19 cellular contexts compared by ENCODE assay signal in the genomic region with DNA sequence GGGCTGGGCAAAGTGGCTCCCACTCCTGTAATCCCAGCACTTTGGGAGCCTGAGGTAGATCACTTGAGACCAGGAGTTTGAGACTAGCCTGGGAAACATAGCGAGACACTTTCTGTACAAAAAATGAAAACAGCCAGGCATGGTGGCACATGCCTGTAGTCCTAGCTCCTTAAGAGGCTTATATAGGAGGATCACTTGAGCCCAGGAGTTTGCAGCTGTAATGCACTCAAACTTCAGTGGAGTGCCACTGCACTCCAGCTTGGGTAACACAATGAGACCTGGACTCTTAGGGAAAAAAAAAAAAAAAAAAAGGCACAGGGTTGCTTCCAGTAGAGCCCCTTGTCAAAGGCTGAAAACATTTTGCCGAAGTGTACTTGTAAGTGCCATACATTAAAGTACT.
"Had no signal": no experiment of that assay in that cellular context is flagged by ENCODE, and none has a peak within 500 bp of the region (broad histone marks: within the 10 kb centered on the region; RNA-seq: fewer than 3 reads in every experiment).

No MANE protein-coding gene starts in this region.

- ATAC-seq: Panc1, PC-3, T-cell had no signal

- H3K9me3 ChIP-seq: SK-N-SH had no signal

- DNase-seq: KBM-7, MV-4-11, NCI-H1048, NCI-H1105, NCI-H1436 treated with DMSO at 0.1 percent for 48 hours, NCI-H1694, NCI-H2029 treated with DMSO at 0.1 percent for 48 hours, NCI-H2171, NCI-H226, NCI-H446, NCI-H510A, NCI-H524 treated with DMSO at 0.1 percent for 48 hours, PC-3, SHP77, SK-N-SH, SW 1271, T-cell had no signal

- H3K27ac ChIP-seq: RWPE1 had no signal
